ENCODE assay signal across 8 cellular contexts in the genomic region with DNA sequence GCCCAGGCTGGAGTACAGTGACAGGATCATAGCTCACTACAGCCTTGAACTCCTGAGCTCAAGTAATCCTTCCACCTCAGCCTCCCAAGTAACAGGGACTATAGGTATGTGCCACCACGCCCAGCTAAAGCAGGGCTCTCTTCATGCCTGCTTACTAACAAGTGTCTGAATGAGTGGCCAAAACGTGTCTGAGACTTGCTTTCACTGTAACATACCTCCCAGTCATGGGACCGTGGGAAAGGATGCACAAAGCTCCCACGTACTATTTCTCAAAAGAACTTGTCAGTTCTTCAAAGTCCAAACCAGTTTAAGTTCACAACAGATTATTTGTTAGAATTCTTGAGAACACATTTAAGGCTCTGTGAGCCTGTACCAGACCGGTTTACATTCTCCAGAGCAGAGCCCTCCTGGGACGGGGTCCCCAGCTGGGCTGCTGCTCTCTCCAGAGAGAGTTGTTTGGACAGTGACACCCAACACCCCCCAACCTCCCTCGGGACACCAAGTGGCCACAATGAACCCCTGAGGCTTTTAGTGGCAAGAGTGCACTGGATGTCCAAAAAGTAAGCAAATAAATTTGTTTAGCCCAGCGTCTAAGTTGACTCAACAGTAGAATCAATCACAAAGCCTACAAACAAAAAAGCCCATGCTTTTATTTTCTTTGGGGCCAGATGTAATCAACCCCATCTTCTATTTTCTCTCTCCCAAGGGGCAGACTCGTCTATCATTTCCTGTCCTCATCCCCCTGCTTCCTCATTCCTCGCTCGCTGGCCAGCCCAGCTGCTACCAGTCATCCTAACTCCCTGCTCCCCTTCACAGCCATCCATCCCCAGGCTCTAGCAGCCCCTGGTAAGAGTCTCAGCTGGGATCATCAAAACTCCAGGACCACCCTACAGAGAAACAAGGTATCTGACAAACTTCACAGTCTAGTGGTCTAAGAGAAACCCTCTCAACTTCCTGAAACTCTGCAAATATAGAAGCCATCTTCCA. TPM values are rescaled to one million over a fixed set of nuclear protein-coding genes. Genes with fewer than 3 reads are reported as not detected.
DNase-seq lines count a peak whose midpoint lies in the region; ATAC-seq lines count a peak whose summit lies in the region.

No MANE protein-coding gene starts in this region.

- H3K9me3 ChIP-seq in T-helper 17 cell (ENCODE audit: control insufficient read depth, low read length, poor library complexity, severe bottlenecking) = no peaks in the 10 kb centered on the region

- no peak for DNase-seq in activated CD8-positive, alpha-beta memory T cell treated with anti-CD3 and anti-CD28 coated beads, Interleukin-2, amount 10 ng/mL, durations not matched to agents 7 days and 5 days
- DNase-seq in activated CD8-positive, alpha-beta memory T cell treated with anti-CD3 and anti-CD28 coated beads, Interleukin-2, amount 50 U/mL, for 4 hours = no peak
- DNase-seq in T-helper 17 cell (no peak), NCI-H1417 treated with DMSO at 0.1 percent for 48 hours (lab: John Stamatoyannopoulos, UW) (no peak), NCI-H2171 treated with DMSO at 0.1 percent for 48 hours (lab: John Stamatoyannopoulos, UW) (no peak), iPS-NIHi7 (ENCODE audit: extremely low spot score) (no peak)
- no peak for DNase-seq in stimulated activated naive B cell treated with anti-CD40 and anti-IgM and Interleukin-4, amounts not matched to agents 10 μg/mL and 1 μg/mL and 100 μg/mL, for 72 hours

- no peaks in the 10 kb centered on the region for H3K27me3 Mint-ChIP-seq in activated CD8-positive, alpha-beta memory T cell treated with anti-CD3 and anti-CD28 coated beads, Interleukin-2, amount 10 ng/mL, durations not matched to agents 7 days and 5 days
- no peaks in the 10 kb centered on the region for H3K27me3 Mint-ChIP-seq in T-helper 17 cell
- no peaks in the 10 kb centered on the region for H3K27me3 Mint-ChIP-seq in stimulated activated naive B cell treated with anti-CD40 and anti-IgM and Interleukin-4, amounts not matched to agents 10 μg/mL and 1 μg/mL and 100 μg/mL, for 72 hours

- peak overlapping the region; percentile 68 for H3K4me3 Mint-ChIP-seq in activated CD8-positive, alpha-beta memory T cell treated with anti-CD3 and anti-CD28 coated beads, Interleukin-2, amount 10 ng/mL, durations not matched to agents 7 days and 5 days
- peak overlapping the region; percentile 61 for H3K4me3 Mint-ChIP-seq in T-helper 17 cell
- H3K4me3 Mint-ChIP-seq in stimulated activated naive B cell treated with anti-CD40 and anti-IgM and Interleukin-4, amounts not matched to agents 10 μg/mL and 1 μg/mL and 100 μg/mL, for 72 hours = peak overlapping the region; percentile 56 to 68

- no peaks in the 10 kb centered on the region for H3K9me3 Mint-ChIP-seq in activated CD8-positive, alpha-beta memory T cell treated with anti-CD3 and anti-CD28 coated beads, Interleukin-2, amount 10 ng/mL, durations not matched to agents 7 days and 5 days (ENCODE audit: low read depth)
- H3K9me3 Mint-ChIP-seq in stimulated activated naive B cell treated with anti-CD40 and anti-IgM and Interleukin-4, amounts not matched to agents 10 μg/mL and 1 μg/mL and 100 μg/mL, for 72 hours = no peaks in the 10 kb centered on the region

- ATAC-seq in activated CD8-positive, alpha-beta memory T cell treated with anti-CD3 and anti-CD28 coated beads, Interleukin-2, amount 10 ng/mL, durations not matched to agents 7 days and 5 days = peak; percentile 31
- ATAC-seq in HG02943 (IDR thresholded peaks at IDR 0.05; ENCODE audit: low read depth, unreplicated experiment) (peak; percentile 68), T-helper 17 cell (no peak)
- peak; percentile 67 to 76 for ATAC-seq in stimulated activated naive B cell treated with anti-CD40 and anti-IgM and Interleukin-4, amounts not matched to agents 10 μg/mL and 1 μg/mL and 100 μg/mL, for 72 hours (replicated peaks)

- CTCF ChIA-PET in activated CD8-positive, alpha-beta memory T cell treated with anti-CD3 and anti-CD28 coated beads, Interleukin-2, amount 10 ng/mL, durations not matched to agents 7 days and 5 days (lab: Charles Lee) = interaction anchor here (1.0 to 1.5 kb wide), 3 partner anchors 14 to 123 kb away, joined by 3 to 4 read pairs (median 4); no protein-coding TSS in a partner anchor

- H3K36me3 Mint-ChIP-seq in activated CD8-positive, alpha-beta memory T cell treated with anti-CD3 and anti-CD28 coated beads, Interleukin-2, amount 10 ng/mL, durations not matched to agents 7 days and 5 days = peaks cover 9% of the 10 kb centered on the region
- H3K36me3 Mint-ChIP-seq in T-helper 17 cell (ENCODE audit: low read depth) = no peaks in the 10 kb centered on the region
- peaks cover 9 to 32% of the 10 kb centered on the region in 2 donors for H3K36me3 Mint-ChIP-seq in stimulated activated naive B cell treated with anti-CD40 and anti-IgM and Interleukin-4, amounts not matched to agents 10 μg/mL and 1 μg/mL and 100 μg/mL, for 72 hours

- H3K4me1 Mint-ChIP-seq in activated CD8-positive, alpha-beta memory T cell treated with anti-CD3 and anti-CD28 coated beads, Interleukin-2, amount 10 ng/mL, durations not matched to agents 7 days and 5 days = peaks cover 57% of the 10 kb centered on the region
- H3K4me1 Mint-ChIP-seq in T-helper 17 cell = peaks cover 27% of the 10 kb centered on the region
- H3K4me1 Mint-ChIP-seq in stimulated activated naive B cell treated with anti-CD40 and anti-IgM and Interleukin-4, amounts not matched to agents 10 μg/mL and 1 μg/mL and 100 μg/mL, for 72 hours = peaks cover 42 to 56% of the 10 kb centered on the region in 2 donors

- H3K27ac Mint-ChIP-seq in activated CD8-positive, alpha-beta memory T cell treated with anti-CD3 and anti-CD28 coated beads, Interleukin-2, amount 10 ng/mL, durations not matched to agents 7 days and 5 days = peak overlapping the region; percentile 80
- H3K27ac Mint-ChIP-seq in T-helper 17 cell = no peak overlapping the region
- peak overlapping the region; percentile 87 for H3K27ac Mint-ChIP-seq in stimulated activated naive B cell treated with anti-CD40 and anti-IgM and Interleukin-4, amounts not matched to agents 10 μg/mL and 1 μg/mL and 100 μg/mL, for 72 hours

RNA-seq across cellular contexts. Expression of gene SH3KBP1, which starts 23.9 kb away (rescaled TPM):
- 100 to 1,000 TPM in 1 of 2 experiments, 10 to 100 TPM in 1; 99.7 to 119 TPM for total RNA-seq in activated CD8-positive, alpha-beta memory T cell treated with anti-CD3 and anti-CD28 coated beads, Interleukin-2, amount 10 ng/mL, durations not matched to agents 7 days and 5 days
- total RNA-seq in T-helper 17 cell = 100 to 1,000 TPM; 117 to 123 TPM
